ENCODE assay signal across 8 cellular contexts in the genomic region with DNA sequence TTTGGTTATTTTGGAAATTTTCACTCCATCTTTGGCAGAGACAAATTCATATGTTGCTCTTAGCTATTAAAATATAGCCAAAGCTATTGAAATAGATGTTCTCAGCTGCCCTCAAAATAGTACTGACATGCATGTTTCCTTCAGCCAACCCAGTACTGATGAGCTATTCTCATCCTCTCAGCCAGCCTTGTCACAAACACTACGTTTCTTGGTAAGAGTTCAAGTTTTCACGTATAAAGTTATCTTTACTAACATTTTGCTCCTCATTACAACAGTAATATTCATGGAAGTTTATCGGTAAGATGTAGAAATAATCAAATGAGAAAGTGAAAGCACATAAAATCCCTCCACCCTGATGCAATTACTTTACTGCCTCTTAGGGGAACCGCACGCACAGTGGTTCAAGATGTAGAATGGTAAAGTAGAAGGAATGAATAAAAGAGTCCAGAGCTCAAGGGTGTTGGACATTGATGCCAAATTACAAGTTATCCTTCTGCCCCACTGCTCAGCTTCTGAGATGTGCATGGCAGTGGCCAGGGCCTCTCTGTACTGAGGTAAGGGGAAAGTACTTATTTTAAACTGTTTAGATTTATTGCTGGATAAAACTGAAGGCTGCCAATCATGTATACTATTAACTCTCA. TPM values are rescaled to one million over a fixed set of nuclear protein-coding genes. Genes with fewer than 3 reads are reported as not detected.
DNase-seq lines count a peak whose midpoint lies in the region; ATAC-seq and TF ChIP-seq lines count a peak whose summit lies in the region.

No MANE protein-coding gene starts in this region.

- no peaks in the 10 kb centered on the region for H3K9me3 Mint-ChIP-seq in Calu3 (ENCODE audit: low read depth, unreplicated experiment)
- H3K9me3 Mint-ChIP-seq in GM23338, result no peaks in the 10 kb centered on the region; the same call in 2 of the 3 replicates

- H3K4me1 Mint-ChIP-seq in Calu3 (ENCODE audit: low read depth, unreplicated experiment) (peaks cover 14% of the 10 kb centered on the region), GM23338 (peaks cover 10% of the 10 kb centered on the region)

- ATAC-seq in GM23338, result no peak

- H3K79me2 ChIP-seq in mammary epithelial cell (ENCODE audit: insufficient read depth, low read length), result peaks cover 4% of the 10 kb centered on the region
- H3K79me2 ChIP-seq in GM23338 (replicated peaks; ENCODE audit: insufficient read depth), result no peaks in the 10 kb centered on the region; the same call in 1 of the 2 replicates

- H3K36me3 ChIP-seq in mammary epithelial cell (ENCODE audit: insufficient read depth, low read length), result no peaks in the 10 kb centered on the region
- no peaks in the 10 kb centered on the region for H3K36me3 ChIP-seq in GM23338 (ENCODE audit: insufficient read depth)

- BruUV-seq in Calu3 (replicated peaks; lab: Mats Ljungman, UMichigan) (no TSS peak), mammary epithelial cell (replicated peaks; lab: Mats Ljungman, UMichigan) (no TSS peak)

- intact Hi-C loops in Calu3 (cut with micrococcal nuclease; ENCODE audit: unreplicated experiment) (no loop called here), mammary epithelial cell (cut with micrococcal nuclease) (no loop called here)

- peak overlapping the region; percentile 52 for H3K27ac ChIP-seq in mammary epithelial cell (ENCODE audit: insufficient read depth, low read depth, low read length)
- no peak overlapping the region for H3K27ac ChIP-seq in GM23338 (ENCODE audit: low read depth)

- no peak for DNase-seq in Calu3
- peak; percentile 32 for DNase-seq in GM20000 (ENCODE audit: low spot score)
- DNase-seq in KG1 (lab: John Stamatoyannopoulos, UW), result peak; percentile 49
- peak; percentile 34 for DNase-seq in mammary epithelial cell
- no peak for DNase-seq in NCI-H128 (lab: John Stamatoyannopoulos, UW; ENCODE audit: unreplicated experiment)
- DNase-seq in NCI-H146 treated with DMSO at 0.1 percent for 48 hours (lab: John Stamatoyannopoulos, UW; ENCODE audit: unreplicated experiment), result no peak
- no peak for DNase-seq in GM23338 (ENCODE audit: low spot score)

- CTCF ChIA-PET in Calu3 (lab: Charles Lee) (interaction anchor here (1.1 to 1.2 kb wide), 2 partner anchors 19 to 318 kb away, joined by 3 read pairs; no protein-coding TSS in a partner anchor), mammary epithelial cell (lab: Charles Lee; ENCODE audit: low non-redundant PET) (no interaction called here)

- H3K36me3 Mint-ChIP-seq in Calu3 (ENCODE audit: insufficient read depth, unreplicated experiment), result no peaks in the 10 kb centered on the region
- peaks cover 6% of the 10 kb centered on the region; the same call in 1 of the 3 replicates for H3K36me3 Mint-ChIP-seq in GM23338 (ENCODE audit: low read depth)

- peaks cover 3% of the 10 kb centered on the region; the same call in 1 of the 2 replicates for H3K9me2 ChIP-seq in GM23338 (ENCODE audit: insufficient read depth)

- peak overlapping the region; percentile 19 for H3K9ac ChIP-seq in mammary epithelial cell (ENCODE audit: insufficient read depth, low read length)

- H3K27me3 Mint-ChIP-seq in Calu3 (ENCODE audit: unreplicated experiment) (no peaks in the 10 kb centered on the region), GM23338 (ENCODE audit: insufficient read depth, low read depth, poor library complexity) (peaks cover 4% of the 10 kb centered on the region)

- in situ Hi-C loops in mammary epithelial cell (cut with MboI; ENCODE audit: low sequenced_read_pairs in 2 of 2), result no loop called here

- H3K4me1 ChIP-seq in mammary epithelial cell (ENCODE audit: insufficient read depth, low read length) (peaks cover 9% of the 10 kb centered on the region), mononuclear cell (ENCODE audit: insufficient read depth, low read length) (peaks cover 26% of the 10 kb centered on the region), GM23338 (ENCODE audit: insufficient read depth) (peaks cover 14% of the 10 kb centered on the region)

- 2% methylated on average over 5 of the region's 5 CpGs for WGBS in mammary epithelial cell (ENCODE audit: low coverage, missing lambda C conversion rate)

- no peaks in the 10 kb centered on the region; the same call in 1 of the 2 replicates for H3F3A ChIP-seq in GM23338 (replicated peaks; ENCODE audit: low read depth)

- H4K20me1 ChIP-seq in mammary epithelial cell (ENCODE audit: insufficient read depth, low read length) (no peaks in the 10 kb centered on the region), GM23338 (replicated peaks; ENCODE audit: insufficient read depth) (no peaks in the 10 kb centered on the region)

- dilution Hi-C loops in mammary epithelial cell (cut with HindIII; ENCODE audit: low sequenced_read_pairs), result no loop called here

- peak overlapping the region; percentile 73 for H3K4me2 ChIP-seq in mammary epithelial cell (ENCODE audit: insufficient read depth, low read depth, low read length)
- H3K4me2 ChIP-seq in GM23338, result no peak overlapping the region

- no peaks in the 10 kb centered on the region for H3K9me3 ChIP-seq in mammary epithelial cell (replicated peaks; ENCODE audit: insufficient read depth, low read length)
- no peaks in the 10 kb centered on the region for H3K9me3 ChIP-seq in mononuclear cell (ENCODE audit: low read depth, low read length)

- H3K27ac Mint-ChIP-seq in Calu3 (ENCODE audit: unreplicated experiment) (peak overlapping the region; percentile 42), GM23338 (no peak overlapping the region)

- H3K27me3 ChIP-seq in mammary epithelial cell (ENCODE audit: insufficient read depth, low read length) (no peaks in the 10 kb centered on the region), mononuclear cell (ENCODE audit: insufficient read depth, low read length) (no peaks in the 10 kb centered on the region), GM23338 (ENCODE audit: insufficient read depth) (no peaks in the 10 kb centered on the region)

- H3K4me3 ChIP-seq in mammary epithelial cell (replicated peaks in 1 of 3; ENCODE audit: insufficient read depth in 1 of 3, low read depth in 2 of 3, low read length in 3 of 3), result peak overlapping the region; percentile 28 to 47 (median 43)
- H3K4me3 ChIP-seq in mononuclear cell (ENCODE audit: low read length), result peak overlapping the region; percentile 39
- H3K4me3 ChIP-seq in GM23338, result no peak overlapping the region

- peak overlapping the region; percentile 73 for H3K4me3 Mint-ChIP-seq in Calu3 (ENCODE audit: low read depth, unreplicated experiment)
- H3K4me3 Mint-ChIP-seq in GM23338, result no peak overlapping the region

- no peak for TF ChIP-seq CTCF in Calu3 (IDR thresholded peaks at IDR 0.05; ENCODE audit: unreplicated experiment)
- TF ChIP-seq CTCF in GM20000 (IDR thresholded peaks at IDR 0.05; ENCODE audit: extremely low read depth, missing control alignments), result no peak
- no peak for TF ChIP-seq CTCF in mammary epithelial cell (conservative IDR thresholded peaks at IDR 0.05 in 1 of 2, IDR thresholded peaks at IDR 0.05 in 1 of 2; ENCODE audit: extremely low read depth in 1 of 2, insufficient read depth in 1 of 2, low read depth in 1 of 2, low read length in 2 of 2)
- TF ChIP-seq CTCF in GM23338 (conservative IDR thresholded peaks at IDR 0.05; ENCODE audit: low read depth in 2 of 2), result no peak

- peak overlapping the region; percentile 77 for H2AFZ ChIP-seq in mammary epithelial cell (ENCODE audit: low read depth, low read length)
- no peak overlapping the region for H2AFZ ChIP-seq in GM23338

RNA-seq across cellular contexts. Expression of a gene that starts 20.7 kb away (rescaled TPM):
- total RNA-seq in Calu3 (2022) (6.8 and 8.0 TPM in 2 replicates), mammary epithelial cell (10 to 100 TPM in 1 of 2 donors, 1 to 10 TPM in 1; 8.8 to 11.7 TPM), mononuclear cell (43.8 TPM)
- polyA plus RNA-seq in mammary epithelial cell (4.4 TPM), GM23338 (2016; fragmentation: Nextera tagmentation; extraction: Ambion mirVana) (8.7 and 9.3 TPM in 2 replicates)
- 2.3 TPM for polyA minus RNA-seq in mammary epithelial cell
- total RNA-seq in GM23338 (2014; rRNA removed; shearing (Covaris generic)), result 15.0 and 22.2 TPM in 2 replicates

Comparison
In these comparisons a context has a peak if more than half of its experiments do, and no peak if none do; other contexts are left out.
1. DNase-seq: peak in GM20000 (single experiment), KG1 (single experiment) and mammary epithelial cell (single experiment); none in Calu3 (single experiment), NCI-H128 (single experiment), NCI-H146 treated with DMSO at 0.1 percent for 48 hours (single experiment) and GM23338 (single experiment).